ENCODE assay signal across 8 cellular contexts in the genomic region with DNA sequence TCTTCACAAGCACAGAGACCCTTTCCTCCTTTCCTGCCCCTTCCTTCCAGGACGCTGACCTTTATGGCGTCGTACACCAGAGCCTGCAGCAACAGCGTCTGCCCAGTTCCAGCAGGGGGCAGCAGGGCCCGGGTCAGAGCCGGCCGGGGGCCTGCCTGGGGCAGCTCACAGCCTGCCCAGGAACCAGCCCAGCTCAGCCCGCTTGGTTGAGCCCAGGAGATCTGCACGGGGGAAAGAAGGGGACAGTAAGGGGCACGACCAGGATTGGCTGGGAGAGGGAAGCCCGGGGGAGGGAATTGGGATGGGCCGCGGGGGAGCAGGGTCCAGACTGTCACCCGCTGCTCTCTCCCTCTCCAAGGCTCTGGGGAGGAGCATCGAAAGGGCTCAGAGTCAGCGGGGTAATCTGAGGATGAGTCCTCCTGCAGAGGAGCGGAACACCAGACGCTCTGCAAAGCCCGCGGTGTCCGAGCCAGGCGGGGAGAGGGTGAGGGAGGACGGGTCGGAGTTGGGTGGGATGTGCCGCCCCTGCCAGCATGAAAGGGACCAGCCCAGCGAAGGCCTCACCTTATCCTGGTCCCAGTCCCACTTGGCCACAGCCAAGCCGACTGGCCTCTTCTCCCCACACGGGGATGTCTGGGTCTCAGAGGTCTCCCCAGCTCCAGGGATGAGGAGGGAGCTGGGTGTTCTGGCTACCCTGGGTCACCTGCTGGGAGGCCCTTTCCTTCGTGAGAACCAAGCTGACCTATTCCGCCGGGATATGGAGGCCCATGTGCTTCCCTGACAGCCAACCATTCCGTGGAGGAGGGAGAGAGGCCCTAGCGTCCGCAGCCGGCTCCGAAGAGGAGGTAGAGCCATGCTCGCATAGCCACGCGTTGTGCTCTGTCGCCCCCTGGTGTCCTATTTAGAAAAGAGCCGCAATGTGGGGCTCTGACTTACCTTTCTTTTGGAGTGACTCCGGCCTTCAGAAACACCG. TPM values are rescaled to one million over a fixed set of nuclear protein-coding genes. Genes with fewer than 3 reads are reported as not detected.
A peak's percentile ranks its signal among the peaks of the same experiment; 100 is the strongest.
DNase-seq lines count a peak whose midpoint lies in the region; ATAC-seq, FAIRE-seq and TF ChIP-seq lines count a peak whose summit lies in the region.

No MANE protein-coding gene starts in this region.

- H3K4me3 ChIP-seq in WI38 (ENCODE audit: low read depth, low read length) (no peak overlapping the region), breast epithelium (peak overlapping the region; percentile 25 to 59 (median 44)), small intestine (ENCODE audit: low read depth in 1 of 2, low read length in 2 of 2) (peak overlapping the region in 1 of 2 donors; percentile 36)

- H3K4me1 ChIP-seq in breast epithelium = no peaks in the 10 kb centered on the region
- no peaks in the 10 kb centered on the region for H3K4me1 ChIP-seq in small intestine (ENCODE audit: control insufficient read depth in 2 of 2, insufficient read depth in 1 of 2, low read depth in 1 of 2, low read length in 1 of 2)

- no peak for FAIRE-seq in small intestine (lab: Jason Lieb, UNC)

- ATAC-seq in HG02763 (IDR thresholded peaks at IDR 0.05; ENCODE audit: unreplicated experiment) = peak; percentile 55
- ATAC-seq in GM19455 (IDR thresholded peaks at IDR 0.05; ENCODE audit: unreplicated experiment) = no peak

- H3K27me3 ChIP-seq in breast epithelium (no peaks in the 10 kb centered on the region), small intestine (ENCODE audit: control insufficient read depth in 2 of 2, insufficient read depth in 2 of 2, low read length in 2 of 2) (no peaks in the 10 kb centered on the region)

- peak; percentile 54 for DNase-seq in DMS79 treated with DMSO at 0.1 percent for 48 hours (lab: John Stamatoyannopoulos, UW)
- peak; percentile 74 for DNase-seq in NCI-H2196 (lab: John Stamatoyannopoulos, UW; ENCODE audit: unreplicated experiment)
- DNase-seq in breast epithelium (ENCODE audit: low spot score in 2 of 2) = peak; percentile 79 to 86
- DNase-seq in iPS-NIHi11 (ENCODE audit: low spot score) = peak; percentile 97
- peak; percentile 80 for DNase-seq in small intestine

- TF ChIP-seq POLR2A in breast epithelium (IDR thresholded peaks at IDR 0.05) = no peak

- 10 to 16% (median 15%) methylated on average over 40 to 43 of the region's 43 CpGs for WGBS in small intestine, 3 donors

- H3K27ac ChIP-seq in breast epithelium = peak overlapping the region; percentile 8 to 49
- H3K27ac ChIP-seq in small intestine (ENCODE audit: low read depth in 1 of 2, low read length in 1 of 2) = no peak overlapping the region

- intact Hi-C loops in breast epithelium (cut with DNase I; ENCODE audit: low total_unique reads) = loop anchor here (1.0 to 5.0 kb wide), 3 partner anchors 36 to 548 kb away; no protein-coding TSS in a partner anchor

- H3K36me3 ChIP-seq in breast epithelium (no peaks in the 10 kb centered on the region), small intestine (ENCODE audit: control insufficient read depth in 2 of 2, insufficient read depth in 2 of 2, low read length in 2 of 2) (no peaks in the 10 kb centered on the region)

- TF ChIP-seq CTCF in WI38 (IDR thresholded peaks at IDR 0.05; ENCODE audit: low read depth, low read length) = peak; percentile 78
- peak; percentile 67 to 92 (median 91) for TF ChIP-seq CTCF in breast epithelium (IDR thresholded peaks at IDR 0.05)

- no peaks in the 10 kb centered on the region for H3K9me3 ChIP-seq in breast epithelium
- no peaks in the 10 kb centered on the region for H3K9me3 ChIP-seq in small intestine (ENCODE audit: control insufficient read depth, low read depth)

RNA-seq across cellular contexts. Expression of a gene that starts 7.4 kb away (rescaled TPM):
- 1 to 10 TPM in 1 of 3 donors, under 1 TPM in 1, not detected in 1; 0.33 to 1.8 TPM for total RNA-seq in breast epithelium
- under 1 TPM in 1 of 3 donors, not detected in 2; 0.18 TPM for polyA plus RNA-seq in small intestine

RNA-seq across cellular contexts. Expression of a gene that starts 37.6 kb away (rescaled TPM):
- under 1 TPM; 0.66 to 0.88 (median 0.80) TPM for total RNA-seq in breast epithelium
- polyA plus RNA-seq in small intestine = under 1 TPM in 2 of 3 donors, not detected in 1; 0.27 to 0.61 TPM

Comparison
In these comparisons a context has a peak if more than half of its experiments do, and no peak if none do; other contexts are left out.
1. H3K27ac ChIP-seq: peak in breast epithelium (2 of 2); none in small intestine (0 of 2).
2. Peak in every context shown above with its lines, with median percentiles within 50 percentile points of each other: DNase-seq.